ENCODE assay signal across 1 cellular context in genomic region chr9:125493384-125493783, GRCh38.
TF ChIP-seq lines count a peak whose summit lies in the region.

No MANE protein-coding gene starts in this region.

TF ChIP-seq in HepG2, 621 proteins besides CTCF, POLR2A, EP300 and RAD21 (continued from another document and continues in another):
- TF ChIP-seq, protein P1, sequence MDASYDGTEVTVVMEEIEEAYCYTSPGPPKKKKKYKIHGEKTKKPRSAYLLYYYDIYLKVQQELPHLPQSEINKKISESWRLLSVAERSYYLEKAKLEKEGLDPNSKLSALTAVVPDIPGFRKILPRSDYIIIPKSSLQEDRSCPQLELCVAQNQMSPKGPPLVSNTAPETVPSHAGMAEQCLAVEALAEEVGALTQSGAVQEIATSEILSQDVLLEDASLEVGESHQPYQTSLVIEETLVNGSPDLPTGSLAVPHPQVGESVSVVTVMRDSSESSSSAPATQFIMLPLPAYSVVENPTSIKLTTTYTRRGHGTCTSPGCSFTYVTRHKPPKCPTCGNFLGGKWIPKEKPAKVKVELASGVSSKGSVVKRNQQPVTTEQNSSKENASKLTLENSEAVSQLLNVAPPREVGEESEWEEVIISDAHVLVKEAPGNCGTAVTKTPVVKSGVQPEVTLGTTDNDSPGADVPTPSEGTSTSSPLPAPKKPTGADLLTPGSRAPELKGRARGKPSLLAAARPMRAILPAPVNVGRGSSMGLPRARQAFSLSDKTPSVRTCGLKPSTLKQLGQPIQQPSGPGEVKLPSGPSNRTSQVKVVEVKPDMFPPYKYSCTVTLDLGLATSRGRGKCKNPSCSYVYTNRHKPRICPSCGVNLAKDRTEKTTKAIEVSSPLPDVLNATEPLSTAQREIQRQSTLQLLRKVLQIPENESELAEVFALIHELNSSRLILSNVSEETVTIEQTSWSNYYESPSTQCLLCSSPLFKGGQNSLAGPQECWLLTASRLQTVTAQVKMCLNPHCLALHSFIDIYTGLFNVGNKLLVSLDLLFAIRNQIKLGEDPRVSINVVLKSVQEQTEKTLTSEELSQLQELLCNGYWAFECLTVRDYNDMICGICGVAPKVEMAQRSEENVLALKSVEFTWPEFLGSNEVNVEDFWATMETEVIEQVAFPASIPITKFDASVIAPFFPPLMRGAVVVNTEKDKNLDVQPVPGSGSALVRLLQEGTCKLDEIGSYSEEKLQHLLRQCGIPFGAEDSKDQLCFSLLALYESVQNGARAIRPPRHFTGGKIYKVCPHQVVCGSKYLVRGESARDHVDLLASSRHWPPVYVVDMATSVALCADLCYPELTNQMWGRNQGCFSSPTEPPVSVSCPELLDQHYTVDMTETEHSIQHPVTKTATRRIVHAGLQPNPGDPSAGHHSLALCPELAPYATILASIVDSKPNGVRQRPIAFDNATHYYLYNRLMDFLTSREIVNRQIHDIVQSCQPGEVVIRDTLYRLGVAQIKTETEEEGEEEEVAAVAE (CRISPR knock-in tag; IDR thresholded peaks at IDR 0.05; ENCODE audit: borderline replicate concordance), result no peak
- peak; percentile 42; the same call in 1 of the 2 replicates for TF ChIP-seq ZNF605 (CRISPR knock-in tag; IDR thresholded peaks at IDR 0.05)
- TF ChIP-seq RBM39 (IDR thresholded peaks at IDR 0.05; ENCODE audit: low read depth, low read length, poor library complexity, severe bottlenecking), result no peak
- TF ChIP-seq, protein P2, sequence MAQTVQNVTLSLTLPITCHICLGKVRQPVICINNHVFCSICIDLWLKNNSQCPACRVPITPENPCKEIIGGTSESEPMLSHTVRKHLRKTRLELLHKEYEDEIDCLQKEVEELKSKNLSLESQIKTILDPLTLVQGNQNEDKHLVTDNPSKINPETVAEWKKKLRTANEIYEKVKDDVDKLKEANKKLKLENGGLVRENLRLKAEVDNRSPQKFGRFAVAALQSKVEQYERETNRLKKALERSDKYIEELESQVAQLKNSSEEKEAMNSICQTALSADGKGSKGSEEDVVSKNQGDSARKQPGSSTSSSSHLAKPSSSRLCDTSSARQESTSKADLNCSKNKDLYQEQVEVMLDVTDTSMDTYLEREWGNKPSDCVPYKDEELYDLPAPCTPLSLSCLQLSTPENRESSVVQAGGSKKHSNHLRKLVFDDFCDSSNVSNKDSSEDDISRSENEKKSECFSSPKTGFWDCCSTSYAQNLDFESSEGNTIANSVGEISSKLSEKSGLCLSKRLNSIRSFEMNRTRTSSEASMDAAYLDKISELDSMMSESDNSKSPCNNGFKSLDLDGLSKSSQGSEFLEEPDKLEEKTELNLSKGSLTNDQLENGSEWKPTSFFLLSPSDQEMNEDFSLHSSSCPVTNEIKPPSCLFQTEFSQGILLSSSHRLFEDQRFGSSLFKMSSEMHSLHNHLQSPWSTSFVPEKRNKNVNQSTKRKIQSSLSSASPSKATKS (CRISPR knock-in tag; IDR thresholded peaks at IDR 0.05), result no peak
- TF ChIP-seq NCOR1 (IDR thresholded peaks at IDR 0.05; ENCODE audit: borderline replicate concordance, low read length), result no peak; the same call in 1 of the 2 replicates
- TF ChIP-seq HOXD1 (CRISPR knock-in tag; IDR thresholded peaks at IDR 0.05), result no peak
- TF ChIP-seq, protein P3, sequence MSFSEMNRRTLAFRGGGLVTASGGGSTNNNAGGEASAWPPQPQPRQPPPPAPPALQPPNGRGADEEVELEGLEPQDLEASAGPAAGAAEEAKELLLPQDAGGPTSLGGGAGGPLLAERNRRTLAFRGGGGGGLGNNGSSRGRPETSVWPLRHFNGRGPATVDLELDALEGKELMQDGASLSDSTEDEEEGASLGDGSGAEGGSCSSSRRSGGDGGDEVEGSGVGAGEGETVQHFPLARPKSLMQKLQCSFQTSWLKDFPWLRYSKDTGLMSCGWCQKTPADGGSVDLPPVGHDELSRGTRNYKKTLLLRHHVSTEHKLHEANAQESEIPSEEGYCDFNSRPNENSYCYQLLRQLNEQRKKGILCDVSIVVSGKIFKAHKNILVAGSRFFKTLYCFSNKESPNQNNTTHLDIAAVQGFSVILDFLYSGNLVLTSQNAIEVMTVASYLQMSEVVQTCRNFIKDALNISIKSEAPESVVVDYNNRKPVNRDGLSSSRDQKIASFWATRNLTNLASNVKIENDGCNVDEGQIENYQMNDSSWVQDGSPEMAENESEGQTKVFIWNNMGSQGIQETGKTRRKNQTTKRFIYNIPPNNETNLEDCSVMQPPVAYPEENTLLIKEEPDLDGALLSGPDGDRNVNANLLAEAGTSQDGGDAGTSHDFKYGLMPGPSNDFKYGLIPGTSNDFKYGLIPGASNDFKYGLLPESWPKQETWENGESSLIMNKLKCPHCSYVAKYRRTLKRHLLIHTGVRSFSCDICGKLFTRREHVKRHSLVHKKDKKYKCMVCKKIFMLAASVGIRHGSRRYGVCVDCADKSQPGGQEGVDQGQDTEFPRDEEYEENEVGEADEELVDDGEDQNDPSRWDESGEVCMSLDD (CRISPR knock-in tag; IDR thresholded peaks at IDR 0.05; ENCODE audit: borderline replicate concordance), result no peak
- no peak for TF ChIP-seq LRRFIP1 (CRISPR knock-in tag; conservative IDR thresholded peaks at IDR 0.05)
- 0 out of 2 replicates have a peak, but pooled peaks have one; percentile 46 for TF ChIP-seq ZNF317 (CRISPR knock-in tag; IDR thresholded peaks at IDR 0.05)
- no peak for TF ChIP-seq NFATC3 (CRISPR knock-in tag; IDR thresholded peaks at IDR 0.05)
- no peak for TF ChIP-seq SETDB1 (CRISPR knock-in tag; IDR thresholded peaks at IDR 0.05; ENCODE audit: borderline replicate concordance)
- no peak for TF ChIP-seq XRCC5 (optimal IDR thresholded peaks at IDR 0.05; ENCODE audit: low read length)
- TF ChIP-seq IRF1 (CRISPR knock-in tag; IDR thresholded peaks at IDR 0.05; ENCODE audit: low read depth), result no peak
- TF ChIP-seq, protein P4, sequence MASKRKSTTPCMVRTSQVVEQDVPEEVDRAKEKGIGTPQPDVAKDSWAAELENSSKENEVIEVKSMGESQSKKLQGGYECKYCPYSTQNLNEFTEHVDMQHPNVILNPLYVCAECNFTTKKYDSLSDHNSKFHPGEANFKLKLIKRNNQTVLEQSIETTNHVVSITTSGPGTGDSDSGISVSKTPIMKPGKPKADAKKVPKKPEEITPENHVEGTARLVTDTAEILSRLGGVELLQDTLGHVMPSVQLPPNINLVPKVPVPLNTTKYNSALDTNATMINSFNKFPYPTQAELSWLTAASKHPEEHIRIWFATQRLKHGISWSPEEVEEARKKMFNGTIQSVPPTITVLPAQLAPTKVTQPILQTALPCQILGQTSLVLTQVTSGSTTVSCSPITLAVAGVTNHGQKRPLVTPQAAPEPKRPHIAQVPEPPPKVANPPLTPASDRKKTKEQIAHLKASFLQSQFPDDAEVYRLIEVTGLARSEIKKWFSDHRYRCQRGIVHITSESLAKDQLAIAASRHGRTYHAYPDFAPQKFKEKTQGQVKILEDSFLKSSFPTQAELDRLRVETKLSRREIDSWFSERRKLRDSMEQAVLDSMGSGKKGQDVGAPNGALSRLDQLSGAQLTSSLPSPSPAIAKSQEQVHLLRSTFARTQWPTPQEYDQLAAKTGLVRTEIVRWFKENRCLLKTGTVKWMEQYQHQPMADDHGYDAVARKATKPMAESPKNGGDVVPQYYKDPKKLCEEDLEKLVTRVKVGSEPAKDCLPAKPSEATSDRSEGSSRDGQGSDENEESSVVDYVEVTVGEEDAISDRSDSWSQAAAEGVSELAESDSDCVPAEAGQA (IDR thresholded peaks at IDR 0.05; ENCODE audit: low read depth), result no peak
- TF ChIP-seq, protein P4 (CRISPR knock-in tag; IDR thresholded peaks at IDR 0.05; ENCODE audit: borderline replicate concordance), result no peak
- TF ChIP-seq SNAPC5 (CRISPR knock-in tag; IDR thresholded peaks at IDR 0.05; ENCODE audit: borderline replicate concordance), result no peak
- TF ChIP-seq ZNF761 (CRISPR knock-in tag; conservative IDR thresholded peaks at IDR 0.05), result no peak
- peak; percentile 50; the same call in 1 of the 2 replicates for TF ChIP-seq SP5 (CRISPR knock-in tag; IDR thresholded peaks at IDR 0.05; ENCODE audit: borderline replicate concordance, low read depth)
- TF ChIP-seq DMAP1 (CRISPR knock-in tag; IDR thresholded peaks at IDR 0.05), result peak; percentile 68
- TF ChIP-seq FOXJ3 (CRISPR knock-in tag; IDR thresholded peaks at IDR 0.05; ENCODE audit: borderline replicate concordance), result peak; percentile 66; the same call in 1 of the 2 replicates
- TF ChIP-seq ZNF589 (CRISPR knock-in tag; conservative IDR thresholded peaks at IDR 0.05), result no peak
- TF ChIP-seq ZNF350 (CRISPR knock-in tag; IDR thresholded peaks at IDR 0.05; ENCODE audit: borderline replicate concordance, low read depth), result no peak
- no peak for TF ChIP-seq ZNF446 (CRISPR knock-in tag; IDR thresholded peaks at IDR 0.05)
- TF ChIP-seq, protein P5, sequence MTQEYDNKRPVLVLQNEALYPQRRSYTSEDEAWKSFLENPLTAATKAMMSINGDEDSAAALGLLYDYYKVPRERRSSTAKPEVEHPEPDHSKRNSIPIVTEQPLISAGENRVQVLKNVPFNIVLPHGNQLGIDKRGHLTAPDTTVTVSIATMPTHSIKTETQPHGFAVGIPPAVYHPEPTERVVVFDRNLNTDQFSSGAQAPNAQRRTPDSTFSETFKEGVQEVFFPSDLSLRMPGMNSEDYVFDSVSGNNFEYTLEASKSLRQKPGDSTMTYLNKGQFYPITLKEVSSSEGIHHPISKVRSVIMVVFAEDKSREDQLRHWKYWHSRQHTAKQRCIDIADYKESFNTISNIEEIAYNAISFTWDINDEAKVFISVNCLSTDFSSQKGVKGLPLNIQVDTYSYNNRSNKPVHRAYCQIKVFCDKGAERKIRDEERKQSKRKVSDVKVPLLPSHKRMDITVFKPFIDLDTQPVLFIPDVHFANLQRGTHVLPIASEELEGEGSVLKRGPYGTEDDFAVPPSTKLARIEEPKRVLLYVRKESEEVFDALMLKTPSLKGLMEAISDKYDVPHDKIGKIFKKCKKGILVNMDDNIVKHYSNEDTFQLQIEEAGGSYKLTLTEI (CRISPR knock-in tag; conservative IDR thresholded peaks at IDR 0.05), result no peak
- no peak for TF ChIP-seq HOXA5 (CRISPR knock-in tag; IDR thresholded peaks at IDR 0.05)
